ENCODE assay signal across 1 cellular context in genomic region chr16:519841-520687, GRCh38.
TF ChIP-seq lines count a peak whose summit lies in the region.

No MANE protein-coding gene starts in this region.

TF ChIP-seq in GM12878, 131 proteins besides CTCF, POLR2A, EP300 and RAD21:
- no peak for TF ChIP-seq ZNF592 (IDR thresholded peaks at IDR 0.05)
- no peak for TF ChIP-seq CBX3 (IDR thresholded peaks at IDR 0.05; ENCODE audit: borderline replicate concordance, low read depth)
- TF ChIP-seq ZZZ3 (IDR thresholded peaks at IDR 0.05; ENCODE audit: control insufficient read depth, insufficient read length, low read depth) = no peak
- TF ChIP-seq HDAC6 (IDR thresholded peaks at IDR 0.05; ENCODE audit: unreplicated experiment) = no peak
- TF ChIP-seq WRNIP1 (IDR thresholded peaks at IDR 0.05; ENCODE audit: borderline replicate concordance, low read depth, low read length) = no peak
- TF ChIP-seq SREBF1 (IDR thresholded peaks at IDR 0.05; ENCODE audit: low read length) = no peak
- TF ChIP-seq PAX8 (IDR thresholded peaks at IDR 0.05) = no peak
- no peak for TF ChIP-seq HCFC1 (IDR thresholded peaks at IDR 0.05; ENCODE audit: low read length)
- TF ChIP-seq NFYA (IDR thresholded peaks at IDR 0.05; ENCODE audit: borderline replicate concordance, low read depth, low read length) = no peak
- no peak for TF ChIP-seq BCLAF1 (IDR thresholded peaks at IDR 0.05)
- no peak for TF ChIP-seq USF2 (IDR thresholded peaks at IDR 0.05; ENCODE audit: borderline replicate concordance, low read depth, low read length)
- TF ChIP-seq RBBP5 (conservative IDR thresholded peaks at IDR 0.05) = no peak
- no peak for TF ChIP-seq SPI1 (IDR thresholded peaks at IDR 0.05; ENCODE audit: borderline replicate concordance, insufficient read depth, low read depth, low read length)
